In genomic region chr12:113056631-113057488, GRCh38 we compare ENCODE assay signal across 9 cellular contexts. TPM values are rescaled to one million over a fixed set of nuclear protein-coding genes. Genes with fewer than 3 reads are reported as not detected.
DNase-seq lines count a peak whose midpoint lies in the region; ATAC-seq and TF ChIP-seq lines count a peak whose summit lies in the region.
"Had no signal": no experiment of that assay in that cellular context is flagged by ENCODE, and none has a peak within 500 bp of the region (broad histone marks: within the 10 kb centered on the region; RNA-seq: fewer than 3 reads in every experiment).

TSS of gene DTX1 (plus strand) at chr12:113056730. CDS start at chr12:113058193, 1,463 bp downstream.

- H3K27ac ChIP-seq in WERI-Rb-1 (peak within 1 kb of the TSS; percentile 57), dorsolateral prefrontal cortex (peak within 1 kb of the TSS in 56 of 59 donors; percentile 8 to 91 (median 79)), thymus (ENCODE audit: low read depth) (no peak within 1 kb of the TSS)

- intact Hi-C loops in dorsolateral prefrontal cortex (cut with DNase I) = loop anchor here in 1 of 2 donors (5.0 kb wide), 1 partner anchor 105 kb away; no protein-coding TSS in a partner anchor

- DNase-seq in GM06990 (ENCODE audit: extremely low read depth, insufficient read length) (no peak), WERI-Rb-1 (peak; percentile 53), dorsolateral prefrontal cortex (peak in 5 of 10 donors; percentile 52 to 70 (median 60)), naive B cell (no peak), SW 1271 (lab: John Stamatoyannopoulos, UW) (no peak), NCI-H1436 treated with DMSO at 0.1 percent for 48 hours (lab: John Stamatoyannopoulos, UW) (no peak)

- H3K36me3 ChIP-seq in GM06990 (ENCODE audit: control insufficient read depth, insufficient read depth, low read length) (no peaks in the 10 kb centered on the region), WERI-Rb-1 (peaks cover 22% of the 10 kb centered on the region), thymus (ENCODE audit: control insufficient read depth, insufficient read depth) (no peaks in the 10 kb centered on the region)

- H3K4me3 ChIP-seq in GM06990 (replicated peaks; ENCODE audit: low read depth, low read length) = peak within 1 kb of the TSS; percentile 37
- H3K4me3 ChIP-seq in WERI-Rb-1 (ENCODE audit: low read depth, low read length) = peak within 1 kb of the TSS; percentile 67
- H3K4me3 ChIP-seq in dorsolateral prefrontal cortex = peak within 1 kb of the TSS; percentile 47 to 83 (median 73)
- peak within 1 kb of the TSS; percentile 43 for H3K4me3 ChIP-seq in thymus (ENCODE audit: low read length)

- peaks cover 44 to 52% (median 45%) of the 10 kb centered on the region in 3 donors for H3K4me1 Mint-ChIP-seq in naive B cell

- H3K9me3 Mint-ChIP-seq in naive B cell = no peaks in the 10 kb centered on the region

- no peaks in the 10 kb centered on the region for H3K36me3 Mint-ChIP-seq in naive B cell

- ATAC-seq in naive B cell (ENCODE audit: low read depth in 2 of 2) (peak; percentile 62 to 65), GM19035 (IDR thresholded peaks at IDR 0.05; ENCODE audit: unreplicated experiment) (no peak)

- H3K4me3 Mint-ChIP-seq in naive B cell = peak within 1 kb of the TSS in 7 of 8 donors; percentile 79 to 93 (median 87)

- peaks cover 3% of the 10 kb centered on the region for H3K4me1 ChIP-seq in thymus (ENCODE audit: control insufficient read depth, insufficient read depth, low read length)

- H3K9me3 ChIP-seq in WERI-Rb-1 (ENCODE audit: severe bottlenecking) (no peaks in the 10 kb centered on the region), thymus (ENCODE audit: control insufficient read depth) (no peaks in the 10 kb centered on the region)

- no peaks in the 10 kb centered on the region for H3K27me3 Mint-ChIP-seq in naive B cell

- H3K27me3 ChIP-seq in GM06990 (replicated peaks; ENCODE audit: control insufficient read depth, insufficient read depth, low read length) (no peaks in the 10 kb centered on the region; the same call in 1 of the 2 replicates), WERI-Rb-1 (ENCODE audit: insufficient read depth, low read depth, severe bottlenecking) (no peaks in the 10 kb centered on the region), dorsolateral prefrontal cortex (peaks cover 0 to 18% (median 0%) of the 10 kb centered on the region in 45 donors), thymus (ENCODE audit: control insufficient read depth, insufficient read depth) (peaks cover 16% of the 10 kb centered on the region)

- TF ChIP-seq CTCF in GM06990 (IDR thresholded peaks at IDR 0.05; ENCODE audit: insufficient read depth, low read length, poor library complexity, severe bottlenecking) (no peak), WERI-Rb-1 (IDR thresholded peaks at IDR 0.05; ENCODE audit: low read depth, low read length) (no peak), dorsolateral prefrontal cortex (IDR thresholded peaks at IDR 0.05 in 54 of 56, conservative IDR thresholded peaks at IDR 0.05 in 2 of 56; ENCODE audit: low read depth in 1 of 56, partially characterized antibody in 56 of 56) (no peak)

- H3K27ac Mint-ChIP-seq in naive B cell = peak within 1 kb of the TSS; percentile 45 to 97 (median 94)

- 1% methylated on average over 94 of the region's 94 CpGs for WGBS in thymus

RNA-seq across cellular contexts. Expression of gene DTX1, which starts in this region (rescaled TPM):
- total RNA-seq in dorsolateral prefrontal cortex = 100 to 1,000 TPM in 1 of 120 experiments, 10 to 100 TPM in 119; 24.5 to 108 (median 51.0) TPM
- polyA plus RNA-seq in naive B cell (ENCODE audit: low read depth in 6 of 6) = 10 to 100 TPM in 3 of 6 donors, 1 to 10 TPM in 3; 1.9 to 16.8 (median 9.8) TPM
- polyA plus RNA-seq in thymus = 2.1 TPM
- polyA plus RNA-seq: keratinocyte had no signal
